8 cellular contexts compared by ENCODE assay signal in the genomic region with DNA sequence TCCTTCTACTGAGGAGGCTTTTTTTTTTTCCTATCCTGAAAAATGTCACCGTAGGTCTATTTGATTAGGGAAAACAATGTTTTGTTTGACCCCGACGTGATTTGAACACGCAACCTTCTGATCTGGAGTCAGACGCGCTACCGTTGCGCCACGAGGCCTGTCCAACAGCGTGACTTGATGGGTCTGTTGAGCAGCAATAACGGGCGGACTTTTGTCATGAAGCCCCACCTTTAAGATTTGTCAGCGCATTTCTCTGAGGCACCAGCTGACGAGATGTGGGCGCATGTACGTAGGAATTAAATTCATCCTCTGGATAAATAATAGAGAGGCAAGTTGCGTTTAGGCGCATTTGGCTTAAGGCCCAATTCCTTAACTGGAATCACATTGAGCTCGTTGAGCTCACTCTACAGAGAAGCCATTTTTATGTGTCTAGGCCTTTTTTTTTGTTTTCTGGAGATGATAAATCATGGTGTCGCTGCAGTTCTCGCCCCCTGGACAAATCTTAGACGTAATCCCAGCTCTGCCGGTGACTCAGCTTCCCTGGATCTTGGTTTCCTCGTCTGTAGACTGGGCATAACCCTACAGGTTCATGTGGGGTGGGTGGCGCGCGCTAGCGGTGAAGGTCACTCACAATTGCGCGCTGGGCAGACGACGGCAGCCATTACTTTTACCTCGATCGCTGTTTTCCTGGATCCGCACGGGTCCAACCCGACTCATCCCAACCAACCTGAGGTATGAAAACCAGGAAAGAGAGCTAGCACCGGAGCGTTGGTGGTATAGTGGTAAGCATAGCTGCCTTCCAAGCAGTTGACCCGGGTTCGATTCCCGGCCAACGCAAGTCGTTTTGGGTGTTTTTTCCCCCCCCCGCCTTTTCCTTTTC. TPM values are rescaled to one million over a fixed set of nuclear protein-coding genes. Genes with fewer than 3 reads are reported as not detected.
DNase-seq lines count a peak whose midpoint lies in the region; ATAC-seq, FAIRE-seq and TF ChIP-seq lines count a peak whose summit lies in the region.

No MANE protein-coding gene starts in this region.

- ATAC-seq in HG02798 (IDR thresholded peaks at IDR 0.05; ENCODE audit: poor library complexity, unreplicated experiment) (peak; percentile 26), GM19023 (IDR thresholded peaks at IDR 0.05; ENCODE audit: unreplicated experiment) (no peak)

- no peaks in the 10 kb centered on the region for H3K36me3 ChIP-seq in kidney (ENCODE audit: control insufficient read depth in 1 of 2, insufficient read depth in 2 of 2, low read length in 2 of 2)

- H3K27ac ChIP-seq in kidney (ENCODE audit: low read depth in 2 of 2, low read length in 2 of 2), result peak overlapping the region; percentile 95 to 98

- peak; percentile 50 to 92 (median 84) for DNase-seq in C1 segment of cervical spinal cord (lab: John Stamatoyannopoulos, UW)
- peak; percentile 97 for DNase-seq in NCI-H460 (ENCODE audit: extremely low read depth, low read depth)
- peak; percentile 90 to 94 for DNase-seq in activated CD4-positive, alpha-beta T cell treated with anti-CD3 and anti-CD28 coated beads for 24 hours (ENCODE audit: low read depth in 2 of 2)
- DNase-seq in cerebellar nuclear complex (lab: John Stamatoyannopoulos, UW), result peak; percentile 9 to 72
- DNase-seq in kidney, result peak; percentile 93
- peak; percentile 95 to 98 for DNase-seq in stimulated activated CD4-positive, alpha-beta T cell treated with anti-CD3 and anti-CD28 coated beads, Interleukin-12 subunit alpha, Interleukin-12 subunit beta, amount 100 ng/mL, for 24 hours (ENCODE audit: low read depth in 2 of 2)

- intact Hi-C loops in kidney (cut with DNase I), result no loop called here

- no peaks in the 10 kb centered on the region for H3K9me3 ChIP-seq in kidney (ENCODE audit: control insufficient read depth in 1 of 2, low read length in 2 of 2)

- H3K4me3 ChIP-seq in kidney (ENCODE audit: low read length in 2 of 2), result peak overlapping the region; percentile 79 to 90

- peaks cover 5 to 10% of the 10 kb centered on the region in 2 donors for H3K4me1 ChIP-seq in kidney (ENCODE audit: control insufficient read depth in 1 of 2, insufficient read depth in 1 of 2, low read depth in 1 of 2, low read length in 2 of 2)

- TF ChIP-seq CTCF in kidney (IDR thresholded peaks at IDR 0.05; ENCODE audit: borderline replicate concordance, extremely low read depth, insufficient read depth), result no peak

- FAIRE-seq in kidney (lab: Jason Lieb, UNC), result no peak

- peak overlapping the region; percentile 79 to 99 for H3K9ac ChIP-seq in kidney (ENCODE audit: low read length in 2 of 2)

RNA-seq across cellular contexts. Expression of a gene that starts 10.6 kb away (rescaled TPM):
- 64.1 and 69.2 TPM in 2 replicates for total RNA-seq in NCI-H460 (2014; rRNA removed; shearing (Covaris generic))
- polyA plus RNA-seq in NCI-H460 (2014; cell fraction: nucleus; rRNA removed), result 173 and 244 TPM in 2 replicates
- 2.8 TPM for total RNA-seq in kidney
- polyA plus RNA-seq in kidney (ENCODE audit: insufficient read depth, low read depth, low replicate concordance), result 0.43 TPM

RNA-seq across cellular contexts. Expression of a gene that starts 26.8 kb away (rescaled TPM):
- 14.2 and 16.2 TPM in 2 replicates for total RNA-seq in NCI-H460 (2014; rRNA removed; shearing (Covaris generic))
- 8.6 and 9.1 TPM in 2 replicates for polyA plus RNA-seq in NCI-H460 (2014; cell fraction: nucleus; rRNA removed)
- 57.2 TPM for total RNA-seq in kidney
- 12.2 TPM for polyA plus RNA-seq in kidney (ENCODE audit: insufficient read depth, low read depth, low replicate concordance)

RNA-seq across cellular contexts. Expression of a gene that starts 28.1 kb away (rescaled TPM):
- 54.7 and 57.4 TPM in 2 replicates for total RNA-seq in NCI-H460 (2014; rRNA removed; shearing (Covaris generic))
- polyA plus RNA-seq in NCI-H460 (2014; cell fraction: nucleus; rRNA removed), result 212 and 217 TPM in 2 replicates
- 49.5 TPM for total RNA-seq in kidney
- polyA plus RNA-seq in kidney (ENCODE audit: insufficient read depth, low read depth, low replicate concordance), result 7.6 TPM

RNA-seq across cellular contexts. Expression of a gene that starts 31.0 kb away (rescaled TPM):
- total RNA-seq in NCI-H460 (2014; rRNA removed; shearing (Covaris generic)), result 4.0 and 5.5 TPM in 2 replicates
- polyA plus RNA-seq in NCI-H460 (2014; cell fraction: nucleus; rRNA removed), result 5.7 and 9.9 TPM in 2 replicates
- total RNA-seq in kidney, result 8.6 TPM
- polyA plus RNA-seq in kidney (ENCODE audit: insufficient read depth, low read depth, low replicate concordance), result 15.4 TPM

RNA-seq across cellular contexts. Expression of a gene that starts 44.8 kb away (rescaled TPM):
- 26.6 and 27.9 TPM in 2 replicates for total RNA-seq in NCI-H460 (2014; rRNA removed; shearing (Covaris generic))
- 40.3 and 47.0 TPM in 2 replicates for polyA plus RNA-seq in NCI-H460 (2014; cell fraction: nucleus; rRNA removed)
- 23.4 TPM for total RNA-seq in kidney
- polyA plus RNA-seq in kidney (ENCODE audit: insufficient read depth, low read depth, low replicate concordance), result 24.6 TPM

Comparison
In these comparisons a context has a peak if more than half of its experiments do, and no peak if none do; other contexts are left out.
1. DNase-seq: peak in every context shown above with its lines; median percentile 97 in NCI-H460; 96 in stimulated activated CD4-positive, alpha-beta T cell treated with anti-CD3 and anti-CD28 coated beads, Interleukin-12 subunit alpha, Interleukin-12 subunit beta, amount 100 ng/mL, for 24 hours; 93 in kidney; 92 in activated CD4-positive, alpha-beta T cell treated with anti-CD3 and anti-CD28 coated beads for 24 hours; 84 in C1 segment of cervical spinal cord; 40 in cerebellar nuclear complex.
2. RNA of a gene that starts 10.6 kb away (total RNA-seq): 64.1 to 69.2 TPM in NCI-H460; 2.8 TPM in kidney (single experiment); every median in the first group is over 10 times any median in the second.